In the genomic region with DNA sequence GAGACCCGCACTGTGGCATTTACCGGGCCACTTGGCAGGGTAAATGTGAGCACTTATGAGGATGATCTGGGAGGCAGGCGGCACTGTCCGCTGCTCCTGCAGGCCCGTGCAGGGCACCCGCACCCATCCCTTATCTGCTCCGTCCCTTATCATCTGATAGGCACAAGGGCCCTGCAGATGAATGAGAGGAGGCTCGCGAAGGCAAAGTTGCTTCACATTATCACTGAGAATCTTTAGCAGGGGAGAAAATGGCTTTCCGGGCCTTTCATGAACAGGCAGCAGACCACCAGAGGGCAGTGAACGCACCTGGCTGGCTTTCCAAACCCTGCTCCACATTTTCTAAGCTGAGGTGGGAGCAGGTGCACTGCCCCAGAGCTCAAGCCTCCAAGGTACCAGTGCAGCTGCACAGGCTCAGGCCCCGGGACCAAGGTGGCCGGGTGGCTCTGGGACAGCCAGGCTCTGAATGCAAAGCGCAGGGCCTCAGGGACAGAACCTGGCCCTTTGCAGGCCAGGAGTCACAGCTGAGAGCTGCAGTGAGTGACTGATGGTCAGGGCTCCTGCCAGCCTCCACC, we compare ENCODE assay signal across 8 cellular contexts.
DNase-seq lines count a peak whose midpoint lies in the region; ATAC-seq and TF ChIP-seq lines count a peak whose summit lies in the region.

No MANE protein-coding gene starts in this region.

- TF ChIP-seq CTCF in DOHH2 (IDR thresholded peaks at IDR 0.05; ENCODE audit: low read depth, low read length, poor library complexity, severe bottlenecking), result peak; percentile 61
- peak; percentile 70 for TF ChIP-seq CTCF in LNCaP clone FGC (IDR thresholded peaks at IDR 0.05; ENCODE audit: control insufficient read depth, extremely low read depth, insufficient read depth)
- peak in 2 of 5 experiments; percentile 12 to 24 for TF ChIP-seq CTCF in tibial nerve (IDR thresholded peaks at IDR 0.05)

- WGBS in iPS DF 6.9 (ENCODE audit: insufficient coverage, insufficient read length), result no CpG with 5 or more reads among the region's 14 CpGs
- 54 to 60% methylated on average over 14 of the region's 14 CpGs for whole genome bisulfite sequencing in tibial nerve, 2 donors

- ATAC-seq in GM18867 (IDR thresholded peaks at IDR 0.05; ENCODE audit: unreplicated experiment), result no peak
- no peak for ATAC-seq in GM18861 (IDR thresholded peaks at IDR 0.05; ENCODE audit: unreplicated experiment)

- H3K79me2 ChIP-seq in DOHH2 (ENCODE audit: control insufficient read depth, low read length), result no peaks in the 10 kb centered on the region

- H3K4me2 ChIP-seq in DOHH2 (ENCODE audit: low read length), result no peak overlapping the region

- DNase-seq in LNCaP clone FGC (ENCODE audit: low read depth) (no peak), SHP77 treated with DMSO at 0.1 percent for 48 hours (lab: John Stamatoyannopoulos, UW) (peak; percentile 16), iPS DF 6.9 (ENCODE audit: low read depth, low spot score) (peak; percentile 27), occipital lobe (lab: John Stamatoyannopoulos, UW) (no peak), tibial nerve (ENCODE audit: low spot score in 2 of 2) (no peak)

- no peaks in the 10 kb centered on the region for H4K20me1 ChIP-seq in DOHH2 (ENCODE audit: control insufficient read depth, insufficient read depth, low read depth, low read length)

- H3K27ac ChIP-seq in DOHH2 (ENCODE audit: low read depth, low read length) (no peak overlapping the region), iPS DF 6.9 (ENCODE audit: low read length) (no peak overlapping the region), tibial nerve (no peak overlapping the region)

- H3K4me1 ChIP-seq in DOHH2 (ENCODE audit: control insufficient read depth, low read length) (no peaks in the 10 kb centered on the region), iPS DF 6.9 (ENCODE audit: control insufficient read depth, insufficient read depth, low read length) (no peaks in the 10 kb centered on the region; the same call in 1 of the 2 replicates), tibial nerve (no peaks in the 10 kb centered on the region)

- H3K27me3 ChIP-seq in DOHH2 (ENCODE audit: control insufficient read depth, low read length), result no peaks in the 10 kb centered on the region
- no peaks in the 10 kb centered on the region for H3K27me3 ChIP-seq in iPS DF 6.9 (ENCODE audit: control insufficient read depth, insufficient read depth, low read length)
- H3K27me3 ChIP-seq in tibial nerve, result no peaks in the 10 kb centered on the region

- no peak for TF ChIP-seq EP300 in tibial nerve (IDR thresholded peaks at IDR 0.05)

- H3K4me3 ChIP-seq in DOHH2 (ENCODE audit: low read length) (no peak overlapping the region), LNCaP clone FGC (ENCODE audit: low read depth, low read length) (no peak overlapping the region), iPS DF 6.9 (ENCODE audit: low read length) (no peak overlapping the region), tibial nerve (no peak overlapping the region)

- no peaks in the 10 kb centered on the region for H3K9me2 ChIP-seq in DOHH2 (replicated peaks; ENCODE audit: control insufficient read depth, low read length)

- H3K36me3 ChIP-seq in DOHH2 (ENCODE audit: control insufficient read depth, low read length) (no peaks in the 10 kb centered on the region), iPS DF 6.9 (ENCODE audit: control insufficient read depth, insufficient read depth, low read length) (peaks cover 8% of the 10 kb centered on the region), tibial nerve (no peaks in the 10 kb centered on the region)

- H3K9me3 ChIP-seq in DOHH2 (ENCODE audit: control insufficient read depth, insufficient read depth, low read length) (no peaks in the 10 kb centered on the region), iPS DF 6.9 (ENCODE audit: control insufficient read depth, insufficient read depth, low read length) (no peaks in the 10 kb centered on the region), tibial nerve (no peaks in the 10 kb centered on the region)

- H3F3A ChIP-seq in DOHH2 (ENCODE audit: control insufficient read depth, insufficient read depth), result no peaks in the 10 kb centered on the region

- TF ChIP-seq POLR2A in tibial nerve (IDR thresholded peaks at IDR 0.05), result no peak

Comparison
In these comparisons a context has a peak if more than half of its experiments do, and no peak if none do; other contexts are left out.
1. DNase-seq: peak in SHP77 treated with DMSO at 0.1 percent for 48 hours (single experiment) and iPS DF 6.9 (single experiment); none in LNCaP clone FGC (single experiment), occipital lobe (single experiment) and tibial nerve (0 of 2).